ENCODE assay signal across 8 cellular contexts in genomic region chr5:139637438-139638089, GRCh38. TPM values are rescaled to one million over a fixed set of nuclear protein-coding genes. Genes with fewer than 3 reads are reported as not detected.
A peak's percentile ranks its signal among the peaks of the same experiment; 100 is the strongest.
DNase-seq lines count a peak whose midpoint lies in the region; ATAC-seq lines count a peak whose summit lies in the region.

No MANE protein-coding gene starts in this region.

- H3F3A ChIP-seq in GM23248 (ENCODE audit: insufficient read depth), result peaks cover 23% of the 10 kb centered on the region

- H3K4me2 ChIP-seq in GM23248 (ENCODE audit: unreplicated experiment), result peak overlapping the region; percentile 68

- ATAC-seq in HG03025 (IDR thresholded peaks at IDR 0.05; ENCODE audit: low FRiP score, unreplicated experiment), result no peak

- H2AFZ ChIP-seq in GM23248, result peak overlapping the region; percentile 65

- H3K27me3 ChIP-seq in GM23248 (replicated peaks; ENCODE audit: insufficient read depth) (no peaks in the 10 kb centered on the region), layer of hippocampus (ENCODE audit: control insufficient read depth, insufficient read depth, low read length) (no peaks in the 10 kb centered on the region)

- H4K20me1 ChIP-seq in GM23248 (ENCODE audit: insufficient read depth), result no peaks in the 10 kb centered on the region

- peak overlapping the region; percentile 68 for H3K4me3 ChIP-seq in GM23248

- no peaks in the 10 kb centered on the region for H3K9me2 ChIP-seq in GM23248 (ENCODE audit: insufficient read depth)

- H3K79me2 ChIP-seq in GM23248 (ENCODE audit: insufficient read depth), result peaks cover 13% of the 10 kb centered on the region; the same call in 1 of the 2 replicates

- WGBS in GM23248 (ENCODE audit: low coverage in 1 of 2, low lambda C conversion rate in 2 of 2, missing lambda C conversion rate in 2 of 2), 2 experiments, result 0 to 2% methylated on average over 41 to 46 of the region's 62 CpGs

- peaks cover 35% of the 10 kb centered on the region for H3K4me1 ChIP-seq in GM23248 (ENCODE audit: insufficient read depth)

- peak; percentile 93 for DNase-seq in DMS53 (lab: John Stamatoyannopoulos, UW)
- DNase-seq in GM23248, result peak; percentile 93
- DNase-seq in NCI-H146 treated with DMSO at 0.1 percent for 48 hours (lab: John Stamatoyannopoulos, UW; ENCODE audit: unreplicated experiment), result peak; percentile 32
- peak; percentile 84 for DNase-seq in UCSD-AML1 (lab: John Stamatoyannopoulos, UW; ENCODE audit: unreplicated experiment)
- DNase-seq in dedifferentiated amniotic fluid mesenchymal stem cell (ENCODE audit: extremely low spot score), result peak; percentile 58
- DNase-seq in stimulated activated CD4-positive, alpha-beta T cell treated with anti-CD3 and anti-CD28 coated beads, Interleukin-1b, Interleukin-23, amount 100 ng/mL, for 48 hours, result peak; percentile 52

- H3K36me3 ChIP-seq in GM23248 (ENCODE audit: low read depth), result no peaks in the 10 kb centered on the region

- in situ Hi-C loops in GM23248 (cut with MboI), result no loop called here

- H3K9ac ChIP-seq in GM23248, result peak overlapping the region; percentile 94

- no peaks in the 10 kb centered on the region for H3K9me3 ChIP-seq in GM23248 (ENCODE audit: low read depth)

- H3K27ac ChIP-seq in GM23248 (peak overlapping the region; percentile 99), layer of hippocampus (ENCODE audit: low read depth, low read length) (peak overlapping the region; percentile 77)

RNA-seq across cellular contexts. Expression of gene CXXC5, which starts 10.6 kb away (rescaled TPM):
- 163 and 168 TPM in 2 replicates for total RNA-seq in GM23248 (2014; rRNA removed; shearing (Covaris generic))
- 81.4 and 83.7 TPM in 2 replicates for polyA plus RNA-seq in GM23248 (2016; fragmentation: Nextera tagmentation; extraction: Ambion mirVana)

Comparison
In these comparisons a context has a peak if more than half of its experiments do, and no peak if none do; other contexts are left out.
1. DNase-seq: peak in every context shown above with its lines; median percentile 93 in DMS53; 93 in GM23248; 84 in UCSD-AML1; 58 in dedifferentiated amniotic fluid mesenchymal stem cell; 52 in stimulated activated CD4-positive, alpha-beta T cell treated with anti-CD3 and anti-CD28 coated beads, Interleukin-1b, Interleukin-23, amount 100 ng/mL, for 48 hours; 32 in NCI-H146 treated with DMSO at 0.1 percent for 48 hours.